Comparison of ENCODE assay signal across 1 cellular context in genomic region chr2:58046585-58047372, GRCh38.
TF ChIP-seq lines count a peak whose summit lies in the region.

TSS of gene VRK2 (plus strand) at chr2:58046806. CDS start at chr2:58048832, 2,026 bp downstream.

TF ChIP-seq in K562, 482 proteins besides CTCF, POLR2A, EP300 and RAD21 (continued from another document and continues in another):
- TF ChIP-seq ZBTB11 (CRISPR knock-in tag; IDR thresholded peaks at IDR 0.05) (peak in 1 of 3 experiments; percentile 73; a peak in 2 of 6 replicates), FOXP4 (CRISPR knock-in tag; IDR thresholded peaks at IDR 0.05; ENCODE audit: borderline replicate concordance) (no peak), GTF2E2 (tag; IDR thresholded peaks at IDR 0.05) (peak; percentile 18; the same call in 1 of the 2 replicates), E2F6 (IDR thresholded peaks at IDR 0.05; ENCODE audit: borderline replicate concordance in 1 of 2, extremely low read depth in 1 of 2, insufficient read depth in 1 of 2, insufficient read length in 1 of 2, low read depth in 1 of 2, low read length in 1 of 2, poor library complexity in 1 of 2, severe bottlenecking in 1 of 2) (peak; percentile 90 to 96), GABPB2 (CRISPR knock-in tag; conservative IDR thresholded peaks at IDR 0.05) (no peak), HIVEP1 (CRISPR knock-in tag; IDR thresholded peaks at IDR 0.05) (no peak), ZNF583 (CRISPR knock-in tag; IDR thresholded peaks at IDR 0.05) (no peak), ARHGAP35 (IDR thresholded peaks at IDR 0.05; ENCODE audit: partially characterized antibody) (no peak), ZNF232 (CRISPR knock-in tag; IDR thresholded peaks at IDR 0.05) (peak; percentile 83; the same call in 1 of the 2 replicates), ZNF217 (CRISPR knock-in tag; IDR thresholded peaks at IDR 0.05) (no peak), CTBP1 (IDR thresholded peaks at IDR 0.05; ENCODE audit: borderline replicate concordance) (peak; percentile 85), HMGN3 (IDR thresholded peaks at IDR 0.05; ENCODE audit: borderline replicate concordance, extremely low read depth, insufficient read length, low read depth, low read length) (peak; percentile 95), TFAP4 (CRISPR knock-in tag; IDR thresholded peaks at IDR 0.05; ENCODE audit: borderline replicate concordance) (peak; percentile 96), SLC30A9 (CRISPR knock-in tag; IDR thresholded peaks at IDR 0.05) (no peak), ZNF134 (CRISPR knock-in tag; conservative IDR thresholded peaks at IDR 0.05) (no peak), TRIM28 (IDR thresholded peaks at IDR 0.05) (no peak), ESRRA (IDR thresholded peaks at IDR 0.05; ENCODE audit: borderline replicate concordance, low read depth) (no peak), SAP30 (IDR thresholded peaks at IDR 0.05; ENCODE audit: borderline replicate concordance, insufficient read depth, low read depth, low read length, poor library complexity, severe bottlenecking) (peak; percentile 13), ZBTB7A (IDR thresholded peaks at IDR 0.05; ENCODE audit: borderline replicate concordance, control insufficient read depth, low read depth, low read length) (peak; percentile 76; the same call in 1 of the 2 replicates), ARID3A (IDR thresholded peaks at IDR 0.05; ENCODE audit: borderline replicate concordance, low read depth, low read length) (no peak), ZC3H8 (IDR thresholded peaks at IDR 0.05) (no peak), ZNF398 (CRISPR knock-in tag; IDR thresholded peaks at IDR 0.05) (no peak), ETV5 (CRISPR knock-in tag; IDR thresholded peaks at IDR 0.05; ENCODE audit: low read depth) (no peak), CBFA2T2 (conservative IDR thresholded peaks at IDR 0.05) (no peak), TARDBP (IDR thresholded peaks at IDR 0.05) (no peak), ELF1 (tag; IDR thresholded peaks at IDR 0.05) (peak; percentile 89), HMBOX1 (IDR thresholded peaks at IDR 0.05) (peak; percentile 72), ZNF407 (IDR thresholded peaks at IDR 0.05; ENCODE audit: low read depth) (peak; percentile 49), SMC3 (conservative IDR thresholded peaks at IDR 0.05; ENCODE audit: insufficient read depth, low read depth, low read length) (0 out of 2 replicates have a peak, but pooled peaks have one; percentile 2), ZNF146 (CRISPR knock-in tag; IDR thresholded peaks at IDR 0.05; ENCODE audit: unreplicated experiment) (peak; percentile 21)
